In the genomic region with DNA sequence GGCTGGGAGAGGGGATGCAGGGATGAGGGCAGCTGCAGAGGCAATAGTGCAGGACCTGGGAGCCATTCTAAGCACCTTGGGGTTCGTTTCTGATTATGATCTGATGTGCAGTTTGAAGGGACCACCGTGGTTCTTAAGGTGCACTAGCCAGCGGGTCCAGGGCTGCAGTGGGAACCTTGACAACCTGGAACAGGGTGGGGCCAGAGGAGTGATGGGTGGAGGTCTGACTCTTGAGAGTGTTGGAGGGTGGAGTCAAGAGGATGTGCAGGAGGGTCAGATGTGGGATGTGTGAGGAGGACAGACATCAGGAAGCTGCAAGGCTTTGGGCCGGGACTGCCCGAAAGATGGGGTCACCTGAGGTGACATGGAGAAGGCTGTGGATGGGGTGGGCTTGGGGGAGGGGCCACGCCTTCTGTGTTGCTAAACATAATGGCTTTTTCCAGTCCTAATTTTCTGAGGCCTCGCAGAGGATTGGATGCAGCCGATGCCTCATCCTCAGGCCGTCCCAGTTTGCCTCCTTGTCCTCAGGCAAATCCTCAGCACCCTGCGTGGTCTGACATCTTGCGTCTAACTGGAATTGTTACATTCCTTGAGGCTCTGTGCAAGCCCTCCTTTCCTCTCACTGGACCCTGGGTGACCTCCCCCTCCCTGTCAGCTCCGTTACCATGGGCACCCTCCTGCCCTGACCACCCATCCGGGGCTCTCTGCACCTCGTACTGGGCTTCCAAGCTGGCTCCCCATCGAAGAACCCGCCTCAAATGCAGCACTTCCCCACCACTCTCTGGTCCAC, we compare ENCODE assay signal across 2 cellular contexts.
TF ChIP-seq lines count a peak whose summit lies in the region.

No MANE protein-coding gene starts in this region.

TF ChIP-seq in liver, 16 proteins besides CTCF, POLR2A, EP300 and RAD21:
- TF ChIP-seq, protein P1, sequence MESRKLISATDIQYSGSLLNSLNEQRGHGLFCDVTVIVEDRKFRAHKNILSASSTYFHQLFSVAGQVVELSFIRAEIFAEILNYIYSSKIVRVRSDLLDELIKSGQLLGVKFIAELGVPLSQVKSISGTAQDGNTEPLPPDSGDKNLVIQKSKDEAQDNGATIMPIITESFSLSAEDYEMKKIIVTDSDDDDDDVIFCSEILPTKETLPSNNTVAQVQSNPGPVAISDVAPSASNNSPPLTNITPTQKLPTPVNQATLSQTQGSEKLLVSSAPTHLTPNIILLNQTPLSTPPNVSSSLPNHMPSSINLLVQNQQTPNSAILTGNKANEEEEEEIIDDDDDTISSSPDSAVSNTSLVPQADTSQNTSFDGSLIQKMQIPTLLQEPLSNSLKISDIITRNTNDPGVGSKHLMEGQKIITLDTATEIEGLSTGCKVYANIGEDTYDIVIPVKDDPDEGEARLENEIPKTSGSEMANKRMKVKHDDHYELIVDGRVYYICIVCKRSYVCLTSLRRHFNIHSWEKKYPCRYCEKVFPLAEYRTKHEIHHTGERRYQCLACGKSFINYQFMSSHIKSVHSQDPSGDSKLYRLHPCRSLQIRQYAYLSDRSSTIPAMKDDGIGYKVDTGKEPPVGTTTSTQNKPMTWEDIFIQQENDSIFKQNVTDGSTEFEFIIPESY (IDR thresholded peaks at IDR 0.05) = no peak
- TF ChIP-seq YY1 (IDR thresholded peaks at IDR 0.05) (no peak), JUND (IDR thresholded peaks at IDR 0.05) (no peak), HNF4G (IDR thresholded peaks at IDR 0.05) (no peak), GABPA (IDR thresholded peaks at IDR 0.05 in 1 of 2, conservative IDR thresholded peaks at IDR 0.05 in 1 of 2) (no peak), TAF1 (conservative IDR thresholded peaks at IDR 0.05) (no peak), SP1 (IDR thresholded peaks at IDR 0.05) (no peak), FOXA1 (IDR thresholded peaks at IDR 0.05) (no peak), HNF4A (conservative IDR thresholded peaks at IDR 0.05) (no peak), RXRA (IDR thresholded peaks at IDR 0.05) (no peak), EGR1 (IDR thresholded peaks at IDR 0.05; ENCODE audit: low read depth in 2 of 2) (no peak), NR2F2 (IDR thresholded peaks at IDR 0.05) (no peak)
- TF ChIP-seq, protein P2, sequence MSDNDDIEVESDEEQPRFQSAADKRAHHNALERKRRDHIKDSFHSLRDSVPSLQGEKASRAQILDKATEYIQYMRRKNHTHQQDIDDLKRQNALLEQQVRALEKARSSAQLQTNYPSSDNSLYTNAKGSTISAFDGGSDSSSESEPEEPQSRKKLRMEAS (IDR thresholded peaks at IDR 0.05) = no peak

TF ChIP-seq in HepG2, 621 proteins besides CTCF, POLR2A, EP300 and RAD21:
- TF ChIP-seq RORA (CRISPR knock-in tag; IDR thresholded peaks at IDR 0.05) (no peak), ARID3A (IDR thresholded peaks at IDR 0.05; ENCODE audit: low read depth, low read length) (no peak), ZNF501 (CRISPR knock-in tag; IDR thresholded peaks at IDR 0.05) (no peak), ZNF30 (CRISPR knock-in tag; IDR thresholded peaks at IDR 0.05) (no peak), YY1 (IDR thresholded peaks at IDR 0.05; ENCODE audit: insufficient read depth, insufficient replicate concordance, low read depth, low read length) (no peak), ZBTB2 (CRISPR knock-in tag; IDR thresholded peaks at IDR 0.05; ENCODE audit: low read depth) (no peak), NKX3-1 (CRISPR knock-in tag; IDR thresholded peaks at IDR 0.05) (no peak), MXI1 (IDR thresholded peaks at IDR 0.05; ENCODE audit: borderline replicate concordance, low read depth, low read length) (no peak), ZNF282 (IDR thresholded peaks at IDR 0.05; ENCODE audit: partially characterized antibody) (no peak), ZNF496 (CRISPR knock-in tag; IDR thresholded peaks at IDR 0.05; ENCODE audit: insufficient replicate concordance) (no peak), ZNF280B (CRISPR knock-in tag; IDR thresholded peaks at IDR 0.05; ENCODE audit: borderline replicate concordance) (no peak), KLF9 (CRISPR knock-in tag; IDR thresholded peaks at IDR 0.05; ENCODE audit: low read depth) (no peak), PHF8 (CRISPR knock-in tag; IDR thresholded peaks at IDR 0.05) (no peak), ZFP62 (CRISPR knock-in tag; IDR thresholded peaks at IDR 0.05) (no peak), PBX2 (CRISPR knock-in tag; IDR thresholded peaks at IDR 0.05) (no peak)
- TF ChIP-seq, protein P3, sequence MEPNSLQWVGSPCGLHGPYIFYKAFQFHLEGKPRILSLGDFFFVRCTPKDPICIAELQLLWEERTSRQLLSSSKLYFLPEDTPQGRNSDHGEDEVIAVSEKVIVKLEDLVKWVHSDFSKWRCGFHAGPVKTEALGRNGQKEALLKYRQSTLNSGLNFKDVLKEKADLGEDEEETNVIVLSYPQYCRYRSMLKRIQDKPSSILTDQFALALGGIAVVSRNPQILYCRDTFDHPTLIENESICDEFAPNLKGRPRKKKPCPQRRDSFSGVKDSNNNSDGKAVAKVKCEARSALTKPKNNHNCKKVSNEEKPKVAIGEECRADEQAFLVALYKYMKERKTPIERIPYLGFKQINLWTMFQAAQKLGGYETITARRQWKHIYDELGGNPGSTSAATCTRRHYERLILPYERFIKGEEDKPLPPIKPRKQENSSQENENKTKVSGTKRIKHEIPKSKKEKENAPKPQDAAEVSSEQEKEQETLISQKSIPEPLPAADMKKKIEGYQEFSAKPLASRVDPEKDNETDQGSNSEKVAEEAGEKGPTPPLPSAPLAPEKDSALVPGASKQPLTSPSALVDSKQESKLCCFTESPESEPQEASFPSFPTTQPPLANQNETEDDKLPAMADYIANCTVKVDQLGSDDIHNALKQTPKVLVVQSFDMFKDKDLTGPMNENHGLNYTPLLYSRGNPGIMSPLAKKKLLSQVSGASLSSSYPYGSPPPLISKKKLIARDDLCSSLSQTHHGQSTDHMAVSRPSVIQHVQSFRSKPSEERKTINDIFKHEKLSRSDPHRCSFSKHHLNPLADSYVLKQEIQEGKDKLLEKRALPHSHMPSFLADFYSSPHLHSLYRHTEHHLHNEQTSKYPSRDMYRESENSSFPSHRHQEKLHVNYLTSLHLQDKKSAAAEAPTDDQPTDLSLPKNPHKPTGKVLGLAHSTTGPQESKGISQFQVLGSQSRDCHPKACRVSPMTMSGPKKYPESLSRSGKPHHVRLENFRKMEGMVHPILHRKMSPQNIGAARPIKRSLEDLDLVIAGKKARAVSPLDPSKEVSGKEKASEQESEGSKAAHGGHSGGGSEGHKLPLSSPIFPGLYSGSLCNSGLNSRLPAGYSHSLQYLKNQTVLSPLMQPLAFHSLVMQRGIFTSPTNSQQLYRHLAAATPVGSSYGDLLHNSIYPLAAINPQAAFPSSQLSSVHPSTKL (CRISPR knock-in tag; IDR thresholded peaks at IDR 0.05) = no peak
TF ChIP-seq in HepG2: peak in this region for 0.
